ENCODE assay signal across 15 cellular contexts in the genomic region with DNA sequence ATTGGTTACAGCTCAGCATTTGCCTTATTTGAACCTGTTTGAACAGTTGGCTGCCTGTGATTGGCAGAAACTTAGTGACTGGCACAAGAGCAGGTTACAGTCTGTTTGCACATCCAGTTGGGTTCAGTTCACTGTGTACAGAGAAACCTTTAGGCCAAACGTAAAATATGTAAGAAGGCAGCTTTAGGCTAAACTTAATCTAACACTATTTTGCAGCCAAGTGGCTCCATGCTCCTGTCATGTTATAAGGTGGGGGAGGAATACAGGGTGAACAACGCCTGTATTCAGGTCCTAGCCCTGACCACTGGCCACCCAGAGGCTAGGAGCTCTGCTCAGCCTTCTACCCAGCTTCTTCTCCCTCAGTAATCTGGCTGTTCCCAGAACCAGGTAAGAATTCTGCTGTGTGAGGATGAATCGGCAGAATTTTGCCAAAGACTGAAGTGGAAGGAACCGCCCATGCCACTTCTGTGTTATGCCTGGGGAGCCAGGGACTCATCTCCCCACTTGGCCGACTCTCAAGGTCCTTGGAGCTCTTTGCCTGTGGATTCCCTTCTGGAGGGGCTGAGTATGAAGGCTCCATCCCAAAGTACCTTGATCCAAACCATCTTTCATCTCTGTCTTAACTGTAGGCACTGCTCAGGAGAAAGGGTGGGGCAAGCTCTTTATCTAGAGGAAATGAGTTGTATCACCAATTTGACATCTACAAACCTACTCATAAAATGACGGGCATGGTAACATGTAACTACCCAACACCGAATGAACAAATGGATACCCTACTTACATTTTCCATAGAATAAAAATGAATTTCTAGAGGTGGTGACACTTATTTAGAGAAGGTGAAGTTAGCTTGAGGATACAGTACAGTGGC.
A peak's percentile ranks its signal among the peaks of the same experiment; 100 is the strongest.
DNase-seq lines count a peak whose midpoint lies in the region; ATAC-seq and TF ChIP-seq lines count a peak whose summit lies in the region.
"Had no signal": no experiment of that assay in that cellular context is flagged by ENCODE, and none has a peak within 500 bp of the region (broad histone marks: within the 10 kb centered on the region; RNA-seq: fewer than 3 reads in every experiment).

No MANE protein-coding gene starts in this region.

- intact Hi-C loops in cardiac septum (cut with DNase I) = no loop called here
- intact Hi-C loops in Right ventricle myocardium inferior (cut with DNase I) = no loop called here
- intact Hi-C loops in esophagus squamous epithelium (cut with DNase I) = no loop called here
- intact Hi-C loops in thyroid gland (cut with DNase I) = no loop called here

- TF ChIP-seq POLR2A in esophagus squamous epithelium (IDR thresholded peaks at IDR 0.05) (no peak), thyroid gland (IDR thresholded peaks at IDR 0.05) (no peak)

- H3K9me3 ChIP-seq in esophagus squamous epithelium = peaks cover 0 to 4% (median 0%) of the 10 kb centered on the region in 3 donors
- H3K9me3 ChIP-seq in thyroid gland = no peaks in the 10 kb centered on the region

- 47 to 74% methylated on average over 6 to 7 of the region's 7 CpGs for WGBS in esophagus squamous epithelium, 2 donors
- 78 to 85% methylated on average over 7 of the region's 7 CpGs for WGBS in thyroid gland, 2 donors

- H3K27me3 ChIP-seq in esophagus squamous epithelium (no peaks in the 10 kb centered on the region), thyroid gland (no peaks in the 10 kb centered on the region)

- ATAC-seq in Right ventricle myocardium inferior (no peak), HG03159 (IDR thresholded peaks at IDR 0.05; ENCODE audit: unreplicated experiment) (no peak), GM21576 (IDR thresholded peaks at IDR 0.05; ENCODE audit: unreplicated experiment) (no peak), HG03378 (IDR thresholded peaks at IDR 0.05; ENCODE audit: unreplicated experiment) (no peak)

- H3K27ac ChIP-seq in esophagus squamous epithelium (peak overlapping the region in 3 of 4 donors; percentile 48 to 87 (median 53)), thyroid gland (no peak overlapping the region)
- H3K27ac ChIP-seq: parathyroid adenoma had no signal

- TF ChIP-seq CTCF in esophagus squamous epithelium (IDR thresholded peaks at IDR 0.05) (no peak), thyroid gland (IDR thresholded peaks at IDR 0.05) (no peak)

- H3K4me3 ChIP-seq in esophagus squamous epithelium (no peak overlapping the region), thyroid gland (replicated peaks in 1 of 3) (no peak overlapping the region)

- H3K36me3 ChIP-seq in esophagus squamous epithelium (no peaks in the 10 kb centered on the region), thyroid gland (no peaks in the 10 kb centered on the region)

- peak; percentile 75 for DNase-seq in cardiac septum (ENCODE audit: low spot score)
- DNase-seq in Right ventricle myocardium inferior (ENCODE audit: missing footprints) = no peak
- peak; percentile 31 for DNase-seq in OCI-M1 (lab: John Stamatoyannopoulos, UW)
- no peak for DNase-seq in esophagus squamous epithelium (lab: John Stamatoyannopoulos, UW)
- DNase-seq in thyroid gland = peak; percentile 31 to 37
- DNase-seq: activated CD4-positive, alpha-beta memory T cell treated with anti-CD3 and anti-CD28 coated beads for 36 hours; GDM1; head of caudate nucleus; naive B cell; NCI-H146; SW 1271 had no signal

- peaks cover 0 to 25% (median 0%) of the 10 kb centered on the region in 3 donors for H3K4me1 ChIP-seq in esophagus squamous epithelium
- peaks cover 0 to 7% of the 10 kb centered on the region in 2 donors for H3K4me1 ChIP-seq in thyroid gland
- H3K4me1 ChIP-seq: parathyroid adenoma had no signal

Comparison
In these comparisons a context has a peak if more than half of its experiments do, and no peak if none do; other contexts are left out.
1. DNase-seq: peak in cardiac septum (single experiment), OCI-M1 (single experiment) and thyroid gland (2 of 2); none in Right ventricle myocardium inferior (single experiment) and esophagus squamous epithelium (single experiment).
2. H3K27ac ChIP-seq: peak in esophagus squamous epithelium (3 of 4); none in thyroid gland (0 of 3).